In genomic region chr12:128140551-128140950, GRCh38 we compare ENCODE assay signal across 16 cellular contexts.
DNase-seq lines count a peak whose midpoint lies in the region; ATAC-seq and TF ChIP-seq lines count a peak whose summit lies in the region.
"Had no signal": no experiment of that assay in that cellular context is flagged by ENCODE, and none has a peak within 500 bp of the region (broad histone marks: within the 10 kb centered on the region; RNA-seq: fewer than 3 reads in every experiment).

No MANE protein-coding gene starts in this region.

- H3K18ac ChIP-seq in mesenchymal stem cell (ENCODE audit: low read depth in 1 of 2, low read length in 2 of 2) = no peak overlapping the region

- H2BK12ac ChIP-seq in mesenchymal stem cell (ENCODE audit: low read length in 2 of 2) = no peak overlapping the region

- H3K14ac ChIP-seq in mesenchymal stem cell (ENCODE audit: low read length in 2 of 2) = no peak overlapping the region

- H3K23ac ChIP-seq in mesenchymal stem cell (ENCODE audit: low read length in 2 of 2) = no peak overlapping the region

- H3K4me2 ChIP-seq in mesenchymal stem cell (ENCODE audit: low read length, poor library complexity, severe bottlenecking) = no peak overlapping the region

- DNase-seq in A172 (ENCODE audit: low spot score) (peak; percentile 53), LoVo (ENCODE audit: low spot score) (peak; percentile 5), body of pancreas (peak in 2 of 4 donors; percentile 7 to 8), mesenchymal stem cell (peak; percentile 16), esophagus squamous epithelium (lab: John Stamatoyannopoulos, UW) (no peak)
- DNase-seq in activated CD8-positive, alpha-beta memory T cell treated with anti-CD3 and anti-CD28 coated beads, Interleukin-2, amount 50 U/mL, for 4 hours = no peak
- DNase-seq: HCEC 1CT, NCI-H1092, NCI-H1694, NCI-H2107, NCI-H226, NCI-H526 treated with DMSO at 0.1 percent for 48 hours had no signal

- H3K9ac ChIP-seq in mesenchymal stem cell (ENCODE audit: low read length) = no peak overlapping the region

- no peak overlapping the region for H4K8ac ChIP-seq in mesenchymal stem cell (ENCODE audit: low read length)

- 31 to 34% methylated on average over 4 of the region's 4 CpGs for WGBS in body of pancreas, 2 donors
- WGBS in mesenchymal stem cell = 31% methylated on average over 4 of the region's 4 CpGs
- 31 to 36% methylated on average over 4 of the region's 4 CpGs for WGBS in esophagus squamous epithelium, 2 donors

- H3K27me3 ChIP-seq in body of pancreas (no peaks in the 10 kb centered on the region), mesenchymal stem cell (ENCODE audit: control insufficient read depth in 1 of 2, insufficient read depth in 1 of 2, low read length in 2 of 2) (no peaks in the 10 kb centered on the region), esophagus squamous epithelium (no peaks in the 10 kb centered on the region)

- H3K27ac ChIP-seq in body of pancreas (no peak overlapping the region), mesenchymal stem cell (ENCODE audit: low read length, poor library complexity, severe bottlenecking) (no peak overlapping the region), esophagus squamous epithelium (no peak overlapping the region)
- H3K27ac ChIP-seq: SK-N-MC had no signal

- H3K79me1 ChIP-seq in mesenchymal stem cell (replicated peaks; ENCODE audit: low read length, poor library complexity, severe bottlenecking) = no peaks in the 10 kb centered on the region

- no peak overlapping the region for H2AFZ ChIP-seq in mesenchymal stem cell (ENCODE audit: low read depth, low read length)

- H3K9me3 ChIP-seq in body of pancreas (no peaks in the 10 kb centered on the region), mesenchymal stem cell (ENCODE audit: control insufficient read depth, low read length) (no peaks in the 10 kb centered on the region), esophagus squamous epithelium (no peaks in the 10 kb centered on the region)

- no peak overlapping the region for H3K4me3 ChIP-seq in body of pancreas
- H3K4me3 ChIP-seq in mesenchymal stem cell (ENCODE audit: insufficient read depth in 1 of 2, low read depth in 1 of 2, low read length in 2 of 2) = no peak overlapping the region
- no peak overlapping the region for H3K4me3 ChIP-seq in esophagus squamous epithelium
- H3K4me3 ChIP-seq: K562, SK-N-MC had no signal

- intact Hi-C loops in body of pancreas (cut with DNase I) = no loop called here
- intact Hi-C loops in esophagus squamous epithelium (cut with DNase I) = no loop called here

- H3K36me3 ChIP-seq in body of pancreas (replicated peaks in 1 of 2; ENCODE audit: insufficient read depth in 1 of 2, low read depth in 2 of 2) (no peaks in the 10 kb centered on the region), mesenchymal stem cell (ENCODE audit: control insufficient read depth in 1 of 2, insufficient read depth in 2 of 2, low read depth in 1 of 2, low read length in 2 of 2) (no peaks in the 10 kb centered on the region), esophagus squamous epithelium (no peaks in the 10 kb centered on the region)

- H2BK15ac ChIP-seq in mesenchymal stem cell (ENCODE audit: low read depth, poor library complexity, severe bottlenecking) = no peak overlapping the region

- no peak overlapping the region for H2BK5ac ChIP-seq in mesenchymal stem cell (ENCODE audit: low read depth, low read length, poor library complexity, severe bottlenecking)

- no peaks in the 10 kb centered on the region for H3K4me1 ChIP-seq in body of pancreas
- H3K4me1 ChIP-seq in mesenchymal stem cell (ENCODE audit: control insufficient read depth, insufficient read depth, low read depth, low read length) = no peaks in the 10 kb centered on the region
- H3K4me1 ChIP-seq in esophagus squamous epithelium = no peaks in the 10 kb centered on the region

- no peak overlapping the region for H2AK5ac ChIP-seq in mesenchymal stem cell (ENCODE audit: low read length, severe bottlenecking)

- H4K91ac ChIP-seq in mesenchymal stem cell (ENCODE audit: low read length) = no peak overlapping the region

- no peak overlapping the region for H2BK120ac ChIP-seq in mesenchymal stem cell (ENCODE audit: low read depth, low read length)

- TF ChIP-seq CTCF in body of pancreas (IDR thresholded peaks at IDR 0.05) = no peak
- TF ChIP-seq CTCF in esophagus squamous epithelium (IDR thresholded peaks at IDR 0.05) = no peak

- TF ChIP-seq POLR2A in body of pancreas (IDR thresholded peaks at IDR 0.05) (no peak), esophagus squamous epithelium (IDR thresholded peaks at IDR 0.05) (no peak)

- H3K4ac ChIP-seq in mesenchymal stem cell (ENCODE audit: low read depth in 1 of 2, low read length in 2 of 2) = no peak overlapping the region

- peak; percentile 33 for ATAC-seq in body of pancreas
- no peak for ATAC-seq in HG02678 (IDR thresholded peaks at IDR 0.05; ENCODE audit: unreplicated experiment)
- no peak for ATAC-seq in GM21423 (IDR thresholded peaks at IDR 0.05; ENCODE audit: unreplicated experiment)
- ATAC-seq: K562 had no signal

Comparison
In these comparisons a context has a peak if more than half of its experiments do, and no peak if none do; other contexts are left out.
1. DNase-seq: peak in A172 (single experiment), LoVo (single experiment) and mesenchymal stem cell (single experiment); none in activated CD8-positive, alpha-beta memory T cell treated with anti-CD3 and anti-CD28 coated beads, Interleukin-2, amount 50 U/mL, for 4 hours (single experiment) and esophagus squamous epithelium (single experiment).